11 cellular contexts compared by ENCODE assay signal in the genomic region with DNA sequence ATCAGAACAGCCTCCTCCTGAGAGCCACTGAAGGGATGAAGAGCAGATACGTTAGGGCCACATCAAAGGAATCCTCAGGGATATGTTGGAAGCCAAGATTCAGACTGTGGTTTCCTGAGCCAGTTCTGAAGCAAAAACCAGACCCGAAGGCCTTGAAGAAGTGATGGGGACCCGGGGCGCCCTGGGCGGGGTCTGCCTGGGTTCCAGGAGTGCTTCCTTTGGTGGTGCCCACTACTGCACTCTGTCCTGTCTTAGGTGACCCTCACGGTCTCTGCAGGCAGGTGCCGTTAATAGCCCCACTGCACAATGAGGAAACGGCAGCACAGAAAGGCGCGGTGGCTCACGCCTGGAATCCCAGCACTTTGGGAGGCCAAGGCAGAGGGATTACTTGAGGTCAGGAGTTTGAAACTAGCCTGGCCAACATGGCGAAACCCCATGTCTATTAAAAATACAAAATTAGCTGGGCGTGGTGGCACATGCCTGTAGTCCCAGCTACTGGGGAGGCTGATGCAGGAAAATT. TPM values are rescaled to one million over a fixed set of nuclear protein-coding genes. Genes with fewer than 3 reads are reported as not detected.
DNase-seq lines count a peak whose midpoint lies in the region; ATAC-seq and TF ChIP-seq lines count a peak whose summit lies in the region.
"Had no signal": no experiment of that assay in that cellular context is flagged by ENCODE, and none has a peak within 500 bp of the region (broad histone marks: within the 10 kb centered on the region; RNA-seq: fewer than 3 reads in every experiment).

No MANE protein-coding gene starts in this region.

- H3K79me2 ChIP-seq in GM23338 (replicated peaks; ENCODE audit: insufficient read depth): no peaks in the 10 kb centered on the region

- TF ChIP-seq CTCF in GM23338 (conservative IDR thresholded peaks at IDR 0.05; ENCODE audit: low read depth in 2 of 2) (no peak), esophagus squamous epithelium (IDR thresholded peaks at IDR 0.05) (no peak)

- DNase-seq in GM23338 (ENCODE audit: low spot score) (no peak), SK-N-MC (ENCODE audit: low read depth, low spot score) (no peak), esophagus squamous epithelium (lab: John Stamatoyannopoulos, UW) (no peak), NCI-H524 (lab: John Stamatoyannopoulos, UW) (no peak), RPMI8226 (no peak)
- no peak for DNase-seq in activated CD4-positive, CD25-positive, alpha-beta regulatory T cell (lab: John Stamatoyannopoulos, UW)
- DNase-seq: NCI-H1694, SHP77 had no signal

- H3K36me3 ChIP-seq in GM23338 (ENCODE audit: insufficient read depth): no peaks in the 10 kb centered on the region; the same call in 1 of the 2 replicates
- no peaks in the 10 kb centered on the region for H3K36me3 ChIP-seq in SK-N-MC (ENCODE audit: insufficient read depth, low read length)
- peaks cover 0 to 87% (median 8%) of the 10 kb centered on the region in 3 donors for H3K36me3 ChIP-seq in esophagus squamous epithelium

- WGBS in esophagus squamous epithelium, 2 donors: 44 to 57% methylated on average over 12 of the region's 13 CpGs

- H3K27ac ChIP-seq in GM23338 (ENCODE audit: low read depth) (peak overlapping the region; percentile 39; the same call in 1 of the 2 replicates), SK-N-MC (peak overlapping the region; percentile 48; the same call in 1 of the 2 replicates), esophagus squamous epithelium (peak overlapping the region; percentile 12 to 85 (median 66)), skin epidermis (peak overlapping the region in 19 of 21 experiments; percentile 0 to 93 (median 65))

- ATAC-seq in GM23338 (no peak), HG02970 (IDR thresholded peaks at IDR 0.05; ENCODE audit: low FRiP score, unreplicated experiment) (no peak)

- peaks cover 11% of the 10 kb centered on the region; the same call in 1 of the 2 replicates for H3F3A ChIP-seq in GM23338 (replicated peaks; ENCODE audit: low read depth)

- H3K9ac ChIP-seq in SK-N-MC (ENCODE audit: insufficient read length): peak overlapping the region; percentile 14

- TF ChIP-seq POLR2A in esophagus squamous epithelium (IDR thresholded peaks at IDR 0.05): no peak

- H3K27me3 ChIP-seq in GM23338 (ENCODE audit: insufficient read depth) (no peaks in the 10 kb centered on the region), esophagus squamous epithelium (no peaks in the 10 kb centered on the region)

- intact Hi-C loops in esophagus squamous epithelium (cut with DNase I): no loop called here

- no peaks in the 10 kb centered on the region for H3K9me3 ChIP-seq in SK-N-MC (ENCODE audit: low read depth, low read length)
- no peaks in the 10 kb centered on the region for H3K9me3 ChIP-seq in esophagus squamous epithelium

- H3K4me1 ChIP-seq in GM23338 (ENCODE audit: insufficient read depth): no peaks in the 10 kb centered on the region
- peaks cover 32 to 54% (median 39%) of the 10 kb centered on the region in 3 donors for H3K4me1 ChIP-seq in esophagus squamous epithelium

- peaks cover 9% of the 10 kb centered on the region for H3K36me3 Mint-ChIP-seq in GM23338 (ENCODE audit: low read depth)

- H3K4me3 ChIP-seq in GM23338 (no peak overlapping the region), SK-N-MC (no peak overlapping the region), esophagus squamous epithelium (no peak overlapping the region), skin epidermis (no peak overlapping the region)

- no peak overlapping the region for H3K27ac Mint-ChIP-seq in GM23338

- H3K4me1 Mint-ChIP-seq in GM23338: peaks cover 2% of the 10 kb centered on the region

- H3K4me3 Mint-ChIP-seq in GM23338: no peak overlapping the region

- no peaks in the 10 kb centered on the region for H4K20me1 ChIP-seq in GM23338 (replicated peaks; ENCODE audit: insufficient read depth)

- peaks cover 3% of the 10 kb centered on the region for H3K27me3 Mint-ChIP-seq in GM23338 (ENCODE audit: insufficient read depth, low read depth, poor library complexity)

- H3K9me3 Mint-ChIP-seq in GM23338: no peaks in the 10 kb centered on the region; the same call in 1 of the 3 replicates

- H3K9me2 ChIP-seq in GM23338 (ENCODE audit: insufficient read depth): no peaks in the 10 kb centered on the region

- H3K4me2 ChIP-seq in GM23338: no peak overlapping the region

- no peak overlapping the region for H2AFZ ChIP-seq in GM23338

TF ChIP-seq in GM23338, 12 proteins besides CTCF, POLR2A, EP300 and RAD21:
- TF ChIP-seq STAT1 (IDR thresholded peaks at IDR 0.05; ENCODE audit: unreplicated experiment) (no peak), EZH2phosphoT487 (IDR thresholded peaks at IDR 0.05; ENCODE audit: unreplicated experiment) (no peak), POLR2AphosphoS5 (IDR thresholded peaks at IDR 0.05; ENCODE audit: low read depth) (no peak)
- TF ChIP-seq, protein P1, sequence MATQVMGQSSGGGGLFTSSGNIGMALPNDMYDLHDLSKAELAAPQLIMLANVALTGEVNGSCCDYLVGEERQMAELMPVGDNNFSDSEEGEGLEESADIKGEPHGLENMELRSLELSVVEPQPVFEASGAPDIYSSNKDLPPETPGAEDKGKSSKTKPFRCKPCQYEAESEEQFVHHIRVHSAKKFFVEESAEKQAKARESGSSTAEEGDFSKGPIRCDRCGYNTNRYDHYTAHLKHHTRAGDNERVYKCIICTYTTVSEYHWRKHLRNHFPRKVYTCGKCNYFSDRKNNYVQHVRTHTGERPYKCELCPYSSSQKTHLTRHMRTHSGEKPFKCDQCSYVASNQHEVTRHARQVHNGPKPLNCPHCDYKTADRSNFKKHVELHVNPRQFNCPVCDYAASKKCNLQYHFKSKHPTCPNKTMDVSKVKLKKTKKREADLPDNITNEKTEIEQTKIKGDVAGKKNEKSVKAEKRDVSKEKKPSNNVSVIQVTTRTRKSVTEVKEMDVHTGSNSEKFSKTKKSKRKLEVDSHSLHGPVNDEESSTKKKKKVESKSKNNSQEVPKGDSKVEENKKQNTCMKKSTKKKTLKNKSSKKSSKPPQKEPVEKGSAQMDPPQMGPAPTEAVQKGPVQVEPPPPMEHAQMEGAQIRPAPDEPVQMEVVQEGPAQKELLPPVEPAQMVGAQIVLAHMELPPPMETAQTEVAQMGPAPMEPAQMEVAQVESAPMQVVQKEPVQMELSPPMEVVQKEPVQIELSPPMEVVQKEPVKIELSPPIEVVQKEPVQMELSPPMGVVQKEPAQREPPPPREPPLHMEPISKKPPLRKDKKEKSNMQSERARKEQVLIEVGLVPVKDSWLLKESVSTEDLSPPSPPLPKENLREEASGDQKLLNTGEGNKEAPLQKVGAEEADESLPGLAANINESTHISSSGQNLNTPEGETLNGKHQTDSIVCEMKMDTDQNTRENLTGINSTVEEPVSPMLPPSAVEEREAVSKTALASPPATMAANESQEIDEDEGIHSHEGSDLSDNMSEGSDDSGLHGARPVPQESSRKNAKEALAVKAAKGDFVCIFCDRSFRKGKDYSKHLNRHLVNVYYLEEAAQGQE (IDR thresholded peaks at IDR 0.05; ENCODE audit: unreplicated experiment): no peak

RNA-seq across cellular contexts. Expression of a gene that starts 12.9 kb away (rescaled TPM):
- total RNA-seq in GM23338 (2014; rRNA removed; shearing (Covaris generic)): 46.7 and 50.4 TPM in 2 replicates
- polyA plus RNA-seq in GM23338 (2016; fragmentation: Nextera tagmentation; extraction: Ambion mirVana): 9.5 and 10.9 TPM in 2 replicates
- 10 to 100 TPM; 33.8 to 53.4 (median 42.0) TPM for total RNA-seq in esophagus squamous epithelium

RNA-seq across cellular contexts. Expression of a gene that starts 18.0 kb away (rescaled TPM):
- 53.7 and 57.1 TPM in 2 replicates for total RNA-seq in GM23338 (2014; rRNA removed; shearing (Covaris generic))
- polyA plus RNA-seq in GM23338 (2016; fragmentation: Nextera tagmentation; extraction: Ambion mirVana): 33.1 and 36.9 TPM in 2 replicates
- 10 to 100 TPM; 32.2 to 54.3 (median 39.5) TPM for total RNA-seq in esophagus squamous epithelium

RNA-seq across cellular contexts. Expression of a gene that starts 31.9 kb away (rescaled TPM):
- total RNA-seq in GM23338 (2014; rRNA removed; shearing (Covaris generic)): 44.2 and 55.6 TPM in 2 replicates
- polyA plus RNA-seq in GM23338 (2016; fragmentation: Nextera tagmentation; extraction: Ambion mirVana): 15.0 and 18.5 TPM in 2 replicates
- total RNA-seq in esophagus squamous epithelium: 1 to 10 TPM; 2.3 to 4.1 (median 2.9) TPM

RNA-seq across cellular contexts. Expression of a gene that starts 46.7 kb away (rescaled TPM):
- total RNA-seq in GM23338 (2014; rRNA removed; shearing (Covaris generic)): not detected in 2 replicates
- not detected in 2 replicates for polyA plus RNA-seq in GM23338 (2016; fragmentation: Nextera tagmentation; extraction: Ambion mirVana)
- not detected for total RNA-seq in esophagus squamous epithelium
- total RNA-seq: G401 had no signal

RNA-seq across cellular contexts. Expression of a gene that starts 48.8 kb away (rescaled TPM):
- total RNA-seq in GM23338 (2014; rRNA removed; shearing (Covaris generic)): 31.2 and 58.7 TPM in 2 replicates
- 62.5 and 72.6 TPM in 2 replicates for polyA plus RNA-seq in GM23338 (2016; fragmentation: Nextera tagmentation; extraction: Ambion mirVana)
- 100 to 1,000 TPM in 2 of 4 donors, 10 to 100 TPM in 2; 25.4 to 261 (median 92.3) TPM for total RNA-seq in esophagus squamous epithelium
